Comparison of ENCODE assay signal across 8 cellular contexts in the genomic region with DNA sequence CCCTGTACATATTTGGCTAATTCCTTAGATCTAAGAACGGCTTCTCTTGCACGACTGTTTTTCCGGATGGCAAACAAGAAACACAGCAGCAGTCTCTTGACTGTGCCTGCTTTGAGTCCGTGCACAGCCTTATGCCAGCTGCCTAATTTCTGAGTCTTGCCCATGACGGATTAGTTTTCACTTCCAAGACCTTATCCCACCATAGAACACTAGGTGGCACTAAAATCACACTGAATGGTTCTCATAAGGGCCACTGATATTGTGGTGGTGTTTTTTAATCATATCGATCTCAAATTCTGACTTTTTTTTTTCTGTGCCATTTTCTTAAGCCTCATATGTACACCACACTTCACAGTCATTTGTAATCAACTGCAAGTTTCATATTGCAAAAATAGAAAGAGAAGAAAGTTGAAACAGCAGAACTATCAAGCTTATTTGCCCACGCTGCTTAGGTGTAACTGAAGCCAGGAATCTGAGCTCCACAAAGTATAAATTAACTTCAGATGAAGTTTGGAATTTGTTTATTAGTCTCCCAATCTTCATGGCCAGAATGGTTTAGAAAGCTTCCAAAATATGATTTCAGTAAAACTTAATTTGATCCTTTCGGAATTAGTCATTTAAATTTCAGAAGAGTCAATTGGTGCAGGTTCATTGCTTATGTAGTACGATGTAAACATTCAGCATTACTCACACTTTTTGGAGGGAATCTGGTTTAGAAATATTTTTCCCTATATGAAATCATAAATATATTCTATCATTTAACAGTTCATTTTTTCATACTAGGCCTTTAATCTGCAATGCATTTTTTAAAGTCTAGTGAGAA. TPM values are rescaled to one million over a fixed set of nuclear protein-coding genes. Genes with fewer than 3 reads are reported as not detected.
DNase-seq lines count a peak whose midpoint lies in the region; ATAC-seq, FAIRE-seq and TF ChIP-seq lines count a peak whose summit lies in the region.

No MANE protein-coding gene starts in this region.

- intact Hi-C loops in activated CD4-positive, alpha-beta T cell treated with anti-CD3 and anti-CD28 coated beads for 36 hours (cut with DNase I, micrococcal nuclease) = loop anchor here (1.0 to 2.0 kb wide), 2 partner anchors 673 to 1579 kb away; no protein-coding TSS in a partner anchor

- no peaks in the 10 kb centered on the region for H4K20me1 ChIP-seq in astrocyte (ENCODE audit: insufficient read depth, low read length)

- no peak overlapping the region for H3K9ac ChIP-seq in astrocyte (ENCODE audit: low read length)

- DNase-seq in activated CD4-positive, alpha-beta T cell treated with anti-CD3 and anti-CD28 coated beads for 36 hours = peak; percentile 9
- DNase-seq in activated CD4-positive, alpha-beta T cell treated with anti-CD3 and anti-CD28 coated beads, Interleukin-2, amount 50 U/mL, for 48 hours = no peak
- peak; percentile 56 for DNase-seq in NCI-H345 treated with DMSO at 0.1 percent for 48 hours (lab: John Stamatoyannopoulos, UW; ENCODE audit: unreplicated experiment)
- DNase-seq in astrocyte (ENCODE audit: low read depth) = peak; percentile 42
- DNase-seq in iPS DF 4.7 (ENCODE audit: extremely low read depth, low spot score) = peak; percentile 46
- peak; percentile 22 for DNase-seq in skeletal muscle cell (ENCODE audit: low read depth)

- peak; percentile 76 for ATAC-seq in activated CD4-positive, alpha-beta T cell treated with anti-CD3 and anti-CD28 coated beads for 36 hours
- peak; percentile 96 for ATAC-seq in GM19455 (IDR thresholded peaks at IDR 0.05; ENCODE audit: unreplicated experiment)
- peak; percentile 97 for ATAC-seq in HG03378 (IDR thresholded peaks at IDR 0.05; ENCODE audit: unreplicated experiment)

- H3K9me3 Mint-ChIP-seq in activated CD4-positive, alpha-beta T cell treated with anti-CD3 and anti-CD28 coated beads for 36 hours (ENCODE audit: low read depth) = no peaks in the 10 kb centered on the region
- H3K9me3 Mint-ChIP-seq in astrocyte (ENCODE audit: unreplicated experiment) = no peaks in the 10 kb centered on the region

- no peak overlapping the region for H3K4me3 ChIP-seq in astrocyte (ENCODE audit: insufficient read depth, low read depth, low read length)
- H3K4me3 ChIP-seq in skeletal muscle cell (ENCODE audit: low read depth, low read length) = peak overlapping the region; percentile 21

- no peak overlapping the region for H3K27ac Mint-ChIP-seq in activated CD4-positive, alpha-beta T cell treated with anti-CD3 and anti-CD28 coated beads for 36 hours
- H3K27ac Mint-ChIP-seq in astrocyte (ENCODE audit: unreplicated experiment) = no peak overlapping the region

- H3K4me1 Mint-ChIP-seq in activated CD4-positive, alpha-beta T cell treated with anti-CD3 and anti-CD28 coated beads for 36 hours = peaks cover 2% of the 10 kb centered on the region
- H3K4me1 Mint-ChIP-seq in astrocyte (ENCODE audit: low read depth, unreplicated experiment) = no peaks in the 10 kb centered on the region

- no peaks in the 10 kb centered on the region for H3K36me3 Mint-ChIP-seq in activated CD4-positive, alpha-beta T cell treated with anti-CD3 and anti-CD28 coated beads for 36 hours (ENCODE audit: low read depth)
- H3K36me3 Mint-ChIP-seq in astrocyte (ENCODE audit: low read depth, unreplicated experiment) = no peaks in the 10 kb centered on the region

- CTCF ChIA-PET in activated CD4-positive, alpha-beta T cell treated with anti-CD3 and anti-CD28 coated beads for 36 hours (lab: Charles Lee) = interaction anchor here (0.6 to 1.3 kb wide), 11 partner anchors 8 to 1581 kb away, joined by 3 to 12 read pairs (median 4); no protein-coding TSS in a partner anchor

- H3K79me2 ChIP-seq in astrocyte (ENCODE audit: insufficient read depth, low read length) = no peaks in the 10 kb centered on the region

- peaks cover 7% of the 10 kb centered on the region for H3K27me3 Mint-ChIP-seq in activated CD4-positive, alpha-beta T cell treated with anti-CD3 and anti-CD28 coated beads for 36 hours
- H3K27me3 Mint-ChIP-seq in astrocyte (ENCODE audit: low read depth, unreplicated experiment) = no peaks in the 10 kb centered on the region

- no peaks in the 10 kb centered on the region for H3K4me1 ChIP-seq in astrocyte (ENCODE audit: insufficient read depth, low read length)

- no peak overlapping the region for H3K27ac ChIP-seq in astrocyte (ENCODE audit: low read depth, low read length)

- peak; percentile 60 for FAIRE-seq in astrocyte (lab: Jason Lieb, UNC)

- no peaks in the 10 kb centered on the region for H3K9me3 ChIP-seq in astrocyte (ENCODE audit: insufficient read depth, low read depth, low read length)

- H3K4me2 ChIP-seq in astrocyte (ENCODE audit: low read length) = peak overlapping the region; percentile 65

- POLR2A ChIA-PET in activated CD4-positive, alpha-beta T cell treated with anti-CD3 and anti-CD28 coated beads for 36 hours (lab: Charles Lee) = interaction anchor here (0.7 kb wide), 1 partner anchor 13 kb away, joined by 3 read pairs; no protein-coding TSS in a partner anchor

- H2AFZ ChIP-seq in astrocyte (ENCODE audit: low read depth, low read length) = no peak overlapping the region

- no peaks in the 10 kb centered on the region for H3K36me3 ChIP-seq in astrocyte (ENCODE audit: insufficient read depth, low read length)

- peak; percentile 92 for TF ChIP-seq CTCF in astrocyte (IDR thresholded peaks at IDR 0.05; ENCODE audit: insufficient read depth, low read depth, low read length)

- no peak overlapping the region for H3K4me3 Mint-ChIP-seq in activated CD4-positive, alpha-beta T cell treated with anti-CD3 and anti-CD28 coated beads for 36 hours
- peak overlapping the region; percentile 43 for H3K4me3 Mint-ChIP-seq in astrocyte (ENCODE audit: unreplicated experiment)

- H3K27me3 ChIP-seq in astrocyte (ENCODE audit: insufficient read depth, low read length) = no peaks in the 10 kb centered on the region

RNA-seq across cellular contexts. Expression of a gene that starts 45.5 kb away (rescaled TPM):
- not detected for total RNA-seq in activated CD4-positive, alpha-beta T cell treated with anti-CD3 and anti-CD28 coated beads for 36 hours
- 0.36 and 0.50 TPM in 2 replicates for total RNA-seq in astrocyte

Comparison
In these comparisons a context has a peak if more than half of its experiments do, and no peak if none do; other contexts are left out.
1. DNase-seq: peak in activated CD4-positive, alpha-beta T cell treated with anti-CD3 and anti-CD28 coated beads for 36 hours (single experiment), NCI-H345 treated with DMSO at 0.1 percent for 48 hours (single experiment), astrocyte (single experiment), iPS DF 4.7 (single experiment) and skeletal muscle cell (single experiment); none in activated CD4-positive, alpha-beta T cell treated with anti-CD3 and anti-CD28 coated beads, Interleukin-2, amount 50 U/mL, for 48 hours (0 of 2).
2. Peak in every context shown above with its lines, with median percentiles within 50 percentile points of each other: ATAC-seq.